9 cellular contexts compared by ENCODE assay signal in genomic region chr13:26946675-26947342, GRCh38.
DNase-seq lines count a peak whose midpoint lies in the region; ATAC-seq, FAIRE-seq and TF ChIP-seq lines count a peak whose summit lies in the region.
"Had no signal": no experiment of that assay in that cellular context is flagged by ENCODE, and none has a peak within 500 bp of the region (broad histone marks: within the 10 kb centered on the region; RNA-seq: fewer than 3 reads in every experiment).

No MANE protein-coding gene starts in this region.

- no peak overlapping the region for H3K9ac ChIP-seq in keratinocyte (ENCODE audit: control insufficient read depth, extremely low read depth, insufficient read depth, low read length)

- H3K79me2 ChIP-seq in keratinocyte (ENCODE audit: control insufficient read depth, insufficient read depth, low read length): no peaks in the 10 kb centered on the region

- no peak overlapping the region for H2AFZ ChIP-seq in keratinocyte (ENCODE audit: control insufficient read depth, low read length)

- peak; percentile 76 for DNase-seq in ELR (ENCODE audit: low read depth)
- peak; percentile 87 for DNase-seq in NCI-H526 treated with DMSO at 0.1 percent for 48 hours (lab: John Stamatoyannopoulos, UW)
- no peak for DNase-seq in keratinocyte (ENCODE audit: low read depth, low spot score)
- DNase-seq in tibial nerve (ENCODE audit: low spot score in 2 of 2): no peak

- H3K9me3 ChIP-seq in keratinocyte (ENCODE audit: control insufficient read depth, low read depth, low read length): no peaks in the 10 kb centered on the region
- no peaks in the 10 kb centered on the region for H3K9me3 ChIP-seq in tibial nerve

- no peak for TF ChIP-seq EP300 in tibial nerve (IDR thresholded peaks at IDR 0.05)

- 51 to 54% methylated on average over 5 of the region's 5 CpGs for WGBS in tibial nerve, 2 donors

- H3K9me1 ChIP-seq in keratinocyte (ENCODE audit: control insufficient read depth, extremely low read depth, insufficient read depth, low read length): no peaks in the 10 kb centered on the region

- no peak overlapping the region for H3K4me2 ChIP-seq in keratinocyte (ENCODE audit: control insufficient read depth, extremely low read depth, insufficient read depth, low read depth, low read length)

- peak; percentile 42 for ATAC-seq in HG03442 (IDR thresholded peaks at IDR 0.05; ENCODE audit: unreplicated experiment)
- no peak for ATAC-seq in HG02870 (IDR thresholded peaks at IDR 0.05; ENCODE audit: unreplicated experiment)
- no peak for ATAC-seq in GM21717 (IDR thresholded peaks at IDR 0.05; ENCODE audit: unreplicated experiment)

- no peaks in the 10 kb centered on the region for H3K36me3 Mint-ChIP-seq in brain

- peak; percentile 60 to 81 for TF ChIP-seq CTCF in brain (conservative IDR thresholded peaks at IDR 0.05)
- TF ChIP-seq CTCF in keratinocyte (optimal IDR thresholded peaks at IDR 0.05 in 1 of 3, IDR thresholded peaks at IDR 0.05 in 1 of 3, conservative IDR thresholded peaks at IDR 0.05 in 1 of 3; ENCODE audit: extremely low read depth in 1 of 3, insufficient read depth in 2 of 3, low read length in 3 of 3): peak in 2 of 3 experiments; percentile 54 to 59
- TF ChIP-seq CTCF in tibial nerve (IDR thresholded peaks at IDR 0.05): peak in 4 of 5 experiments; percentile 48 to 55 (median 52)

- H3K4me1 ChIP-seq in keratinocyte (ENCODE audit: control insufficient read depth, extremely low read depth, insufficient read depth, low read length) (no peaks in the 10 kb centered on the region), tibial nerve (no peaks in the 10 kb centered on the region)

- H3K27me3 Mint-ChIP-seq in brain: peaks cover 12% of the 10 kb centered on the region

- no peak overlapping the region for H3K4me3 ChIP-seq in keratinocyte (ENCODE audit: control insufficient read depth in 2 of 3, extremely low read depth in 1 of 3, insufficient read depth in 2 of 3, low read depth in 1 of 3, low read length in 3 of 3)
- H3K4me3 ChIP-seq in tibial nerve: no peak overlapping the region

- H3K4me1 Mint-ChIP-seq in brain: no peaks in the 10 kb centered on the region

- H3K9me3 Mint-ChIP-seq in brain: peaks cover 0 to 3% (median 0%) of the 10 kb centered on the region in 5 experiments
- H3K9me3 Mint-ChIP-seq: T-helper 1 cell treated with Interleukin-12 subunit alpha and Interleukin-12 subunit beta and Interleukin-4 antibody, amounts not matched to agents 30 μg/mL and 1 μg/mL, for 36 hours had no signal

- dilution Hi-C loops in keratinocyte (cut with MboI; ENCODE audit: extremely low pct_ligation_motif_present, low sequenced_read_pairs): no loop called here

- H3K4me3 Mint-ChIP-seq in brain: no peak overlapping the region
- H3K4me3 Mint-ChIP-seq: T-helper 1 cell treated with Interleukin-12 subunit alpha and Interleukin-12 subunit beta and Interleukin-4 antibody, amounts not matched to agents 30 μg/mL and 1 μg/mL, for 36 hours had no signal

- no peaks in the 10 kb centered on the region for H4K20me1 ChIP-seq in keratinocyte (ENCODE audit: control insufficient read depth, extremely low read depth, insufficient read depth, low read length)

- H3K27ac ChIP-seq in keratinocyte (ENCODE audit: control insufficient read depth, insufficient read depth, low read length): no peak overlapping the region
- no peak overlapping the region for H3K27ac ChIP-seq in tibial nerve

- no peaks in the 10 kb centered on the region for H3K36me3 ChIP-seq in keratinocyte (ENCODE audit: control insufficient read depth in 2 of 2, extremely low read depth in 1 of 2, insufficient read depth in 2 of 2, low read length in 2 of 2)
- no peaks in the 10 kb centered on the region for H3K36me3 ChIP-seq in tibial nerve

- no peaks in the 10 kb centered on the region for H3K27me3 ChIP-seq in keratinocyte (ENCODE audit: control insufficient read depth, extremely low read depth, insufficient read depth, low read length)
- H3K27me3 ChIP-seq in tibial nerve: no peaks in the 10 kb centered on the region

- no peak for TF ChIP-seq POLR2A in tibial nerve (IDR thresholded peaks at IDR 0.05)

- no peak overlapping the region for H3K27ac Mint-ChIP-seq in brain
- H3K27ac Mint-ChIP-seq: T-helper 1 cell treated with Interleukin-12 subunit alpha and Interleukin-12 subunit beta and Interleukin-4 antibody, amounts not matched to agents 30 μg/mL and 1 μg/mL, for 36 hours had no signal

- FAIRE-seq in keratinocyte (lab: Jason Lieb, UNC): no peak

Comparison
In these comparisons a context has a peak if more than half of its experiments do, and no peak if none do; other contexts are left out.
1. DNase-seq: peak in ELR (single experiment) and NCI-H526 treated with DMSO at 0.1 percent for 48 hours (single experiment); none in keratinocyte (single experiment) and tibial nerve (0 of 2).
2. Peak in every context shown above with its lines, with median percentiles within 50 percentile points of each other: CTCF ChIP-seq.